In genomic region chr20:57627339-57627738, GRCh38 we compare ENCODE assay signal across 2 cellular contexts.
TF ChIP-seq lines count a peak whose summit lies in the region.

No MANE protein-coding gene starts in this region.

TF ChIP-seq in liver, 16 proteins besides CTCF, POLR2A, EP300 and RAD21 (continued from another document):
- TF ChIP-seq REST (IDR thresholded peaks at IDR 0.05) (no peak), RXRA (IDR thresholded peaks at IDR 0.05) (no peak)

TF ChIP-seq in HepG2, 621 proteins besides CTCF, POLR2A, EP300 and RAD21 (continued from another document):
- no peak for TF ChIP-seq ZNF704 (CRISPR knock-in tag; IDR thresholded peaks at IDR 0.05; ENCODE audit: borderline replicate concordance)
- no peak for TF ChIP-seq ZNF235 (CRISPR knock-in tag; IDR thresholded peaks at IDR 0.05; ENCODE audit: borderline replicate concordance)
- TF ChIP-seq MTERF4 (CRISPR knock-in tag; IDR thresholded peaks at IDR 0.05) = no peak
- TF ChIP-seq PHB2 (IDR thresholded peaks at IDR 0.05; ENCODE audit: partially characterized antibody) = no peak
